ENCODE assay signal across 11 cellular contexts in the genomic region with DNA sequence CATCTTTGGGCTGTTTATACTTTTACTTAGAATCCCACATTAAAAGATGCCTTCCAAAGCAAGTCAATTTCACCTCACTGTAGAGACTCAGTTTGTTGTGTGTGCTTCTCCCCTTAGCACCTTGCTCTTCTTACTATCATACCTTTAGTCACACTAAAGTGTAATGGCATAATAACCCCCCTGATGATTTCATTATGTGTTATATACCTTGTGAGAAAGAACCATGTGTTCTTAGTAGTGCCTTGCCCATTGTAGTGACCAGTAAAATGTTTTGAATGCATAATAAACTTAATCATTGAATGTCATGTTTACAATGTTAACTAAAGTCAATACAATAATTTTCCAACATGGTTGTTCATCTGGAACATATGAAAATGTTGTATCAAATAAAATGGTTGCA.
"Had no signal": no experiment of that assay in that cellular context is flagged by ENCODE, and none has a peak within 500 bp of the region (broad histone marks: within the 10 kb centered on the region; RNA-seq: fewer than 3 reads in every experiment).

No MANE protein-coding gene starts in this region.

- DNase-seq: GM23248, GOT3, H7, HFFc6, IMR-90, KG1 had no signal

- H3K36me3 ChIP-seq: HAP-1 had no signal

- H3K9me3 ChIP-seq: HAP-1 had no signal

- H3K27ac ChIP-seq: GM23248, HL-60 had no signal

- H3K4me1 ChIP-seq: HAP-1 had no signal

- ATAC-seq: HCT116, K562 had no signal

- FAIRE-seq: HTR-8/SVneo, K562 had no signal

- H3K4me3 ChIP-seq: GM23248, HAP-1, K562 had no signal
